Comparison of ENCODE assay signal across 9 cellular contexts in genomic region chr3:193780810-193781472, GRCh38.
DNase-seq lines count a peak whose midpoint lies in the region; ATAC-seq and TF ChIP-seq lines count a peak whose summit lies in the region.
"Had no signal": no experiment of that assay in that cellular context is flagged by ENCODE, and none has a peak within 500 bp of the region (broad histone marks: within the 10 kb centered on the region; RNA-seq: fewer than 3 reads in every experiment).

No MANE protein-coding gene starts in this region.

- H3K9me3 Mint-ChIP-seq in activated naive CD8-positive, alpha-beta T cell treated with anti-CD3 and anti-CD28 coated beads for 36 hours: no peaks in the 10 kb centered on the region
- H3K9me3 Mint-ChIP-seq in progenitor cell of endocrine pancreas (ENCODE audit: low read depth): no peaks in the 10 kb centered on the region
- H3K9me3 Mint-ChIP-seq: naive thymus-derived CD8-positive, alpha-beta T cell had no signal

- no peaks in the 10 kb centered on the region for H3K36me3 ChIP-seq in HAP-1 (replicated peaks)

- H3K4me3 ChIP-seq in HAP-1: no peak overlapping the region

- no peaks in the 10 kb centered on the region for H3K27me3 ChIP-seq in HAP-1 (ENCODE audit: low read depth)

- DNase-seq in CD1c-positive myeloid dendritic cell (ENCODE audit: extremely low spot score) (peak; percentile 64), HAP-1 (ENCODE audit: low spot score in 2 of 2) (peak; percentile 81 to 87), NCI-H774 (lab: John Stamatoyannopoulos, UW) (peak; percentile 82), Right ventricle myocardium superior (peak; percentile 81), progenitor cell of endocrine pancreas (ENCODE audit: low spot score, unreplicated experiment) (peak; percentile 55)
- peak; percentile 10 for DNase-seq in activated naive CD8-positive, alpha-beta T cell treated with anti-CD3 and anti-CD28 coated beads for 36 hours

- in situ Hi-C loops in HAP-1 (cut with MboI; ENCODE audit: low sequenced_read_pairs): loop anchor here (25.0 kb wide), 1 partner anchor 181 kb away; no protein-coding TSS in a partner anchor

- no peak overlapping the region for H3K4me3 Mint-ChIP-seq in activated naive CD8-positive, alpha-beta T cell treated with anti-CD3 and anti-CD28 coated beads for 36 hours
- H3K4me3 Mint-ChIP-seq in progenitor cell of endocrine pancreas (ENCODE audit: low read depth): no peak overlapping the region
- H3K4me3 Mint-ChIP-seq: naive thymus-derived CD8-positive, alpha-beta T cell had no signal

- H3K27me3 Mint-ChIP-seq in activated naive CD8-positive, alpha-beta T cell treated with anti-CD3 and anti-CD28 coated beads for 36 hours: peaks cover 35% of the 10 kb centered on the region
- H3K27me3 Mint-ChIP-seq in progenitor cell of endocrine pancreas: peaks cover 18% of the 10 kb centered on the region

- ATAC-seq in Right ventricle myocardium superior (ENCODE audit: poor library complexity) (peak; percentile 95), HG02884 (IDR thresholded peaks at IDR 0.05; ENCODE audit: unreplicated experiment) (no peak), HG02610 (IDR thresholded peaks at IDR 0.05; ENCODE audit: unreplicated experiment) (no peak)
- ATAC-seq: naive thymus-derived CD8-positive, alpha-beta T cell had no signal

- H3K27ac Mint-ChIP-seq in activated naive CD8-positive, alpha-beta T cell treated with anti-CD3 and anti-CD28 coated beads for 36 hours: no peak overlapping the region
- H3K27ac Mint-ChIP-seq in progenitor cell of endocrine pancreas: peak overlapping the region; percentile 76

- peak; percentile 86 for TF ChIP-seq CTCF in progenitor cell of endocrine pancreas (IDR thresholded peaks at IDR 0.05; ENCODE audit: unreplicated experiment)

- peaks cover 5% of the 10 kb centered on the region; the same call in 1 of the 2 replicates for H3K4me1 ChIP-seq in HAP-1

- H3K9me3 ChIP-seq in HAP-1: no peaks in the 10 kb centered on the region

- peaks cover 4% of the 10 kb centered on the region for H3K4me1 Mint-ChIP-seq in activated naive CD8-positive, alpha-beta T cell treated with anti-CD3 and anti-CD28 coated beads for 36 hours
- peaks cover 35% of the 10 kb centered on the region for H3K4me1 Mint-ChIP-seq in progenitor cell of endocrine pancreas (ENCODE audit: low read depth)

- H3K36me3 Mint-ChIP-seq in activated naive CD8-positive, alpha-beta T cell treated with anti-CD3 and anti-CD28 coated beads for 36 hours: no peaks in the 10 kb centered on the region
- H3K36me3 Mint-ChIP-seq in progenitor cell of endocrine pancreas (ENCODE audit: insufficient read depth): no peaks in the 10 kb centered on the region
- H3K36me3 Mint-ChIP-seq: naive thymus-derived CD8-positive, alpha-beta T cell had no signal

- intact Hi-C loops in Right ventricle myocardium superior (cut with DNase I): loop anchor here (2.0 to 10.0 kb wide), 3 partner anchors 224 to 624 kb away; no protein-coding TSS in a partner anchor

Comparison
In these comparisons a context has a peak if more than half of its experiments do, and no peak if none do; other contexts are left out.
1. DNase-seq: peak in every context shown above with its lines; median percentile 84 in HAP-1; 82 in NCI-H774; 81 in Right ventricle myocardium superior; 64 in CD1c-positive myeloid dendritic cell; 55 in progenitor cell of endocrine pancreas; 10 in activated naive CD8-positive, alpha-beta T cell treated with anti-CD3 and anti-CD28 coated beads for 36 hours.